ENCODE assay signal across 10 cellular contexts in genomic region chr10:132064771-132065437, GRCh38. TPM values are rescaled to one million over a fixed set of nuclear protein-coding genes. Genes with fewer than 3 reads are reported as not detected.
A peak's percentile ranks its signal among the peaks of the same experiment; 100 is the strongest.
DNase-seq lines count a peak whose midpoint lies in the region; ATAC-seq and TF ChIP-seq lines count a peak whose summit lies in the region.
"Had no signal": no experiment of that assay in that cellular context is flagged by ENCODE, and none has a peak within 500 bp of the region (broad histone marks: within the 10 kb centered on the region; RNA-seq: fewer than 3 reads in every experiment).

No MANE protein-coding gene starts in this region.

- CTCF ChIA-PET in activated CD4-positive, alpha-beta T cell treated with anti-CD3 and anti-CD28 coated beads, Interleukin-2, amount 10 ng/mL, durations not matched to agents 7 days and 5 days (lab: Charles Lee), result no interaction called here

- TF ChIP-seq CTCF in body of pancreas (IDR thresholded peaks at IDR 0.05), result no peak

- H3K4me1 ChIP-seq in GM23248 (ENCODE audit: insufficient read depth), result peaks cover 7% of the 10 kb centered on the region; the same call in 1 of the 2 replicates
- peaks cover 18% of the 10 kb centered on the region for H3K4me1 ChIP-seq in body of pancreas
- H3K4me1 ChIP-seq in skeletal muscle satellite cell (ENCODE audit: control insufficient read depth, insufficient read depth, low read length), result peaks cover 8% of the 10 kb centered on the region

- H3K4me3 Mint-ChIP-seq in activated CD4-positive, alpha-beta T cell treated with anti-CD3 and anti-CD28 coated beads, Interleukin-2, amount 10 ng/mL, durations not matched to agents 7 days and 5 days, result no peak overlapping the region

- peak; percentile 8 for ATAC-seq in body of pancreas
- no peak for ATAC-seq in GM18873 (IDR thresholded peaks at IDR 0.05; ENCODE audit: low FRiP score, unreplicated experiment)

- intact Hi-C loops in body of pancreas (cut with DNase I), result no loop called here

- no peak for TF ChIP-seq POLR2A in body of pancreas (IDR thresholded peaks at IDR 0.05)

- H3F3A ChIP-seq in GM23248 (ENCODE audit: insufficient read depth), result peaks cover 11% of the 10 kb centered on the region

- peak overlapping the region; percentile 54; the same call in 1 of the 2 replicates for H3K9ac ChIP-seq in GM23248
- H3K9ac ChIP-seq in skeletal muscle satellite cell (ENCODE audit: low read depth, low read length), result peak overlapping the region; percentile 23

- H3K4me1 Mint-ChIP-seq in activated CD4-positive, alpha-beta T cell treated with anti-CD3 and anti-CD28 coated beads, Interleukin-2, amount 10 ng/mL, durations not matched to agents 7 days and 5 days, result peaks cover 5% of the 10 kb centered on the region

- H3K4me2 ChIP-seq in GM23248 (ENCODE audit: unreplicated experiment), result peak overlapping the region; percentile 96
- peak overlapping the region; percentile 84 for H3K4me2 ChIP-seq in skeletal muscle satellite cell (ENCODE audit: low read length)

- H3K9me2 ChIP-seq in GM23248 (ENCODE audit: insufficient read depth), result no peaks in the 10 kb centered on the region

- in situ Hi-C loops in GM23248 (cut with MboI), result no loop called here

- H3K27me3 ChIP-seq in GM23248 (replicated peaks; ENCODE audit: insufficient read depth) (no peaks in the 10 kb centered on the region), body of pancreas (no peaks in the 10 kb centered on the region), skeletal muscle satellite cell (ENCODE audit: control insufficient read depth, insufficient read depth, low read length) (no peaks in the 10 kb centered on the region)

- no peaks in the 10 kb centered on the region for H3K36me3 Mint-ChIP-seq in activated CD4-positive, alpha-beta T cell treated with anti-CD3 and anti-CD28 coated beads, Interleukin-2, amount 10 ng/mL, durations not matched to agents 7 days and 5 days (ENCODE audit: low read depth)

- POLR2A ChIA-PET in activated CD4-positive, alpha-beta T cell treated with anti-CD3 and anti-CD28 coated beads, Interleukin-2, amount 10 ng/mL, durations not matched to agents 7 days and 5 days (lab: Charles Lee), result no interaction called here

- H3K27me3 Mint-ChIP-seq in activated CD4-positive, alpha-beta T cell treated with anti-CD3 and anti-CD28 coated beads, Interleukin-2, amount 10 ng/mL, durations not matched to agents 7 days and 5 days, result peaks cover 7% of the 10 kb centered on the region

- no peaks in the 10 kb centered on the region for H4K20me1 ChIP-seq in GM23248 (ENCODE audit: insufficient read depth)

- H3K36me3 ChIP-seq in GM23248 (ENCODE audit: low read depth) (no peaks in the 10 kb centered on the region), body of pancreas (replicated peaks in 1 of 2; ENCODE audit: insufficient read depth in 1 of 2, low read depth in 2 of 2) (no peaks in the 10 kb centered on the region), skeletal muscle satellite cell (ENCODE audit: insufficient read depth, low read length) (no peaks in the 10 kb centered on the region)

- H3K27ac Mint-ChIP-seq in activated CD4-positive, alpha-beta T cell treated with anti-CD3 and anti-CD28 coated beads, Interleukin-2, amount 10 ng/mL, durations not matched to agents 7 days and 5 days, result no peak overlapping the region
- H3K27ac Mint-ChIP-seq: stimulated activated naive CD8-positive, alpha-beta T cell treated with anti-CD3 and anti-CD28 coated beads, Interleukin-15, Interleukin-2, amounts not matched to agents 100 ng/mL and 50 ng/mL, for 24 hours had no signal

- WGBS in GM23248 (ENCODE audit: low coverage in 1 of 2, low lambda C conversion rate in 2 of 2, missing lambda C conversion rate in 2 of 2), 2 experiments, result 81 to 86% methylated on average over 23 to 24 of the region's 24 CpGs
- whole genome bisulfite sequencing in body of pancreas, 2 donors, result 72 to 84% methylated on average over 18 to 24 of the region's 24 CpGs

- H3K27ac ChIP-seq in GM23248 (no peak overlapping the region), body of pancreas (peak overlapping the region in 3 of 4 donors; percentile 26 to 67 (median 29))

- DNase-seq in GM23248, result no peak
- DNase-seq in body of pancreas, result no peak
- peak; percentile 33 for DNase-seq in inferior parietal cortex (ENCODE audit: extremely low spot score)
- DNase-seq in NCI-H446 treated with DMSO at 0.1 percent for 48 hours (lab: John Stamatoyannopoulos, UW), result no peak
- no peak for DNase-seq in NK-92 (lab: John Stamatoyannopoulos, UW; ENCODE audit: unreplicated experiment)
- no peak for DNase-seq in activated CD4-positive, alpha-beta T cell treated with anti-CD3 and anti-CD28 coated beads, Interleukin-2, amount 10 ng/mL, durations not matched to agents 7 days and 5 days
- DNase-seq: NCI-H2171 treated with DMSO at 0.1 percent for 48 hours had no signal

- H3K9me3 Mint-ChIP-seq in activated CD4-positive, alpha-beta T cell treated with anti-CD3 and anti-CD28 coated beads, Interleukin-2, amount 10 ng/mL, durations not matched to agents 7 days and 5 days, result no peaks in the 10 kb centered on the region
- H3K9me3 Mint-ChIP-seq: stimulated activated naive CD8-positive, alpha-beta T cell treated with anti-CD3 and anti-CD28 coated beads, Interleukin-15, Interleukin-2, amounts not matched to agents 100 ng/mL and 50 ng/mL, for 24 hours had no signal

- no peaks in the 10 kb centered on the region for H3K79me2 ChIP-seq in GM23248 (ENCODE audit: insufficient read depth)

- peak overlapping the region; percentile 93; the same call in 1 of the 2 replicates for H2AFZ ChIP-seq in GM23248

- no peaks in the 10 kb centered on the region for H3K9me3 ChIP-seq in GM23248 (ENCODE audit: low read depth)
- no peaks in the 10 kb centered on the region for H3K9me3 ChIP-seq in body of pancreas
- H3K9me3 ChIP-seq in skeletal muscle satellite cell (replicated peaks; ENCODE audit: low read length), result no peaks in the 10 kb centered on the region

- H3K4me3 ChIP-seq in GM23248, result no peak overlapping the region; the same call in 1 of the 2 replicates
- H3K4me3 ChIP-seq in body of pancreas, result no peak overlapping the region
- H3K4me3 ChIP-seq in skeletal muscle satellite cell (ENCODE audit: low read length), result peak overlapping the region; percentile 71

RNA-seq across cellular contexts. Expression of gene JAKMIP3, which starts 0.8 kb away (rescaled TPM):
- not detected in 2 replicates for total RNA-seq in GM23248 (2014; rRNA removed; shearing (Covaris generic))
- 0.04 and 0.06 TPM in 2 replicates for polyA plus RNA-seq in GM23248 (2016; fragmentation: Nextera tagmentation; extraction: Ambion mirVana)
- total RNA-seq in body of pancreas, result under 1 TPM; 0.26 to 0.33 TPM
- 0.22 and 0.25 TPM in 2 replicates for total RNA-seq in skeletal muscle satellite cell (2012; rRNA removed)
- under 1 TPM; 0.07 to 0.12 TPM for total RNA-seq in activated CD4-positive, alpha-beta T cell treated with anti-CD3 and anti-CD28 coated beads, Interleukin-2, amount 10 ng/mL, durations not matched to agents 7 days and 5 days
